In the genomic region with DNA sequence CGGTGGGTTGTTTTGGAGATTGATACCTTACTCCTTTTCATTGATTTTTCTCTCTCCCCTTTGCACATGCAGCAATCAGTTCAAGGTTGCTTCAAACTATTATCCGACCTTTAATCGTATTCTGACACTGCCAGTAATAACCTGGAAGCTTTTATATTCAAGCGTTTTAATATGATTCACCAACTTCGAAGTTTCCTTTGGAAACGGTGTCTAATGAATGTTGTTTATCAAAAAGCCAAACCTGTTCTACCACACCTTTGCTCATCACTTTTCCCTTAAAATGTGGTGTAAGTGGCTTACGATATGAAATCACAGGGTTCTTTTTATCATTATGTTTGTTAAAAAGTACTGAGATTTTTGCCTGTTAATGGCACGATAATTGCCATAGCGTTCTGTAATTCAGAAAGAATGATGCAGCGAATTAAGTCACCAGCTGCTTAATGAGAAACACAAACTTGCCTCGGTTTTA, we compare ENCODE assay signal across 8 cellular contexts. TPM values are rescaled to one million over a fixed set of nuclear protein-coding genes. Genes with fewer than 3 reads are reported as not detected.
DNase-seq lines count a peak whose midpoint lies in the region; ATAC-seq and TF ChIP-seq lines count a peak whose summit lies in the region.

No MANE protein-coding gene starts in this region.

- H3K4me1 Mint-ChIP-seq in activated naive CD8-positive, alpha-beta T cell treated with anti-CD3 and anti-CD28 coated beads, Interleukin-2, amount 50 U/mL, for 24 hours = peaks cover 49% of the 10 kb centered on the region

- 9 to 14% methylated on average over 11 of the region's 11 CpGs for WGBS in heart right ventricle, 2 donors

- no peaks in the 10 kb centered on the region for H3K36me3 ChIP-seq in heart right ventricle

- no peaks in the 10 kb centered on the region for H3K27me3 ChIP-seq in heart right ventricle

- peaks cover 1% of the 10 kb centered on the region for H3K27me3 Mint-ChIP-seq in activated naive CD8-positive, alpha-beta T cell treated with anti-CD3 and anti-CD28 coated beads, Interleukin-2, amount 50 U/mL, for 24 hours

- DNase-seq in heart right ventricle = no peak
- DNase-seq in Right ventricle myocardium inferior (ENCODE audit: missing footprints) = no peak
- DNase-seq in activated naive CD8-positive, alpha-beta T cell treated with anti-CD3 and anti-CD28 coated beads, Interleukin-2, amount 50 U/mL, for 24 hours = no peak
- DNase-seq in kidney tubule cell (ENCODE audit: low spot score) = peak; percentile 17
- DNase-seq in GM19240 (ENCODE audit: insufficient read length, low spot score) = no peak

- no peaks in the 10 kb centered on the region for H3K9me3 Mint-ChIP-seq in activated naive CD8-positive, alpha-beta T cell treated with anti-CD3 and anti-CD28 coated beads, Interleukin-2, amount 50 U/mL, for 24 hours

- peaks cover 5% of the 10 kb centered on the region for H3K36me3 Mint-ChIP-seq in activated naive CD8-positive, alpha-beta T cell treated with anti-CD3 and anti-CD28 coated beads, Interleukin-2, amount 50 U/mL, for 24 hours (ENCODE audit: low read depth)

- no peak for TF ChIP-seq CTCF in heart right ventricle (IDR thresholded peaks at IDR 0.05)

- H3K4me3 Mint-ChIP-seq in activated naive CD8-positive, alpha-beta T cell treated with anti-CD3 and anti-CD28 coated beads, Interleukin-2, amount 50 U/mL, for 24 hours = peak overlapping the region; percentile 93

- H3K4me1 ChIP-seq in heart right ventricle = peaks cover 0 to 55% (median 37%) of the 10 kb centered on the region in 9 donors

- peak overlapping the region; percentile 70 to 92 (median 83) for H3K4me3 ChIP-seq in heart right ventricle

- no peak for ATAC-seq in heart right ventricle
- ATAC-seq in Right ventricle myocardium inferior = no peak
- no peak for ATAC-seq in activated naive CD8-positive, alpha-beta T cell treated with anti-CD3 and anti-CD28 coated beads, Interleukin-2, amount 50 U/mL, for 24 hours
- no peak for ATAC-seq in GM19467 (IDR thresholded peaks at IDR 0.05; ENCODE audit: unreplicated experiment)
- ATAC-seq in HG03135 (IDR thresholded peaks at IDR 0.05; ENCODE audit: unreplicated experiment) = no peak

- peak overlapping the region; percentile 91 for H3K27ac Mint-ChIP-seq in activated naive CD8-positive, alpha-beta T cell treated with anti-CD3 and anti-CD28 coated beads, Interleukin-2, amount 50 U/mL, for 24 hours

- no peaks in the 10 kb centered on the region for H3K9me3 ChIP-seq in heart right ventricle

- intact Hi-C loops in heart right ventricle (cut with DNase I) (loop anchor here in 5 of 10 donors (5.0 to 10.0 kb wide), 6 partner anchors 73 to 1390 kb away; a partner anchor contains a TSS), Right ventricle myocardium inferior (cut with DNase I) (loop anchor here (1.0 to 10.0 kb wide), 3 partner anchors 80 to 1240 kb away; a partner anchor contains a TSS)

- H3K27ac ChIP-seq in heart right ventricle (peak overlapping the region; percentile 87 to 97 (median 94)), temporal lobe (ENCODE audit: low read depth, low read length) (peak overlapping the region; percentile 76)

RNA-seq across cellular contexts. Expression of a gene that starts 0.7 kb away (rescaled TPM):
- total RNA-seq in heart right ventricle (10 to 100 TPM in 8 of 10 donors, 1 to 10 TPM in 2; 9.0 to 16.3 (median 13.4) TPM), Right ventricle myocardium inferior (13.8 TPM), temporal lobe (104 TPM)
- 10 to 100 TPM in 1 of 2 donors, 1 to 10 TPM in 1; 2.8 to 23.2 TPM for polyA plus RNA-seq in heart right ventricle
